25 cellular contexts compared by ENCODE assay signal in genomic region chr6:2823104-2823850, GRCh38. TPM values are rescaled to one million over a fixed set of nuclear protein-coding genes. Genes with fewer than 3 reads are reported as not detected.
DNase-seq lines count a peak whose midpoint lies in the region; ATAC-seq and TF ChIP-seq lines count a peak whose summit lies in the region.
"Had no signal": no experiment of that assay in that cellular context is flagged by ENCODE, and none has a peak within 500 bp of the region (broad histone marks: within the 10 kb centered on the region; RNA-seq: fewer than 3 reads in every experiment).

No MANE protein-coding gene starts in this region.

- peaks cover 15% of the 10 kb centered on the region for H3K36me3 Mint-ChIP-seq in activated CD4-positive, alpha-beta T cell treated with anti-CD3 and anti-CD28 coated beads, Interleukin-2, amount 10 ng/mL, durations not matched to agents 24 days and 14 days (ENCODE audit: low read depth)
- H3K36me3 Mint-ChIP-seq in type B pancreatic cell = peaks cover 3% of the 10 kb centered on the region
- H3K36me3 Mint-ChIP-seq: activated naive CD8-positive, alpha-beta T cell treated with anti-CD3 and anti-CD28 coated beads for 36 hours had no signal

- no peaks in the 10 kb centered on the region for H3K9me3 Mint-ChIP-seq in activated CD4-positive, alpha-beta T cell treated with anti-CD3 and anti-CD28 coated beads, Interleukin-2, amount 10 ng/mL, durations not matched to agents 24 days and 14 days
- H3K9me3 Mint-ChIP-seq in type B pancreatic cell = no peaks in the 10 kb centered on the region
- H3K9me3 Mint-ChIP-seq: activated naive CD8-positive, alpha-beta T cell treated with anti-CD3 and anti-CD28 coated beads for 36 hours; dendritic cell treated with granulocyte-macrophage colony-stimulating factor and Interleukin-4, amounts not matched to agents 40 ng/mL and 50 ng/mL, for 4 days; memory B cell; naive thymus-derived CD4-positive, alpha-beta T cell; stimulated activated naive CD8-positive, alpha-beta T cell treated with anti-CD3 and anti-CD28 coated beads, Interleukin-15, Interleukin-2, amounts not matched to agents 100 ng/mL and 50 ng/mL, for 24 hours had no signal

- peak overlapping the region; percentile 57 for H3K27ac ChIP-seq in epithelial cell of prostate
- H3K27ac ChIP-seq: cardiac muscle cell, heart right ventricle had no signal

- no peak overlapping the region for H3K4me3 ChIP-seq in mucosa of descending colon
- H3K4me3 ChIP-seq: cardiac muscle cell, heart right ventricle had no signal

- TF ChIP-seq CTCF in mucosa of descending colon (IDR thresholded peaks at IDR 0.05) (no peak), type B pancreatic cell (conservative IDR thresholded peaks at IDR 0.05) (no peak)

- peak; percentile 40 for DNase-seq in activated CD4-positive, alpha-beta T cell treated with anti-CD3 and anti-CD28 coated beads, Interleukin-2, amount 10 ng/mL, durations not matched to agents 24 days and 14 days
- DNase-seq in activated CD4-positive, alpha-beta T cell treated with anti-CD3 and anti-CD28 coated beads, Interleukin-2, amount 50 U/mL, for 1 hour = no peak
- DNase-seq in epithelial cell of prostate (ENCODE audit: low read depth, low spot score) (no peak), mucosa of descending colon (peak in 1 of 3 donors; percentile 65), type B pancreatic cell (ENCODE audit: extremely low spot score, unreplicated experiment) (no peak), NCI-H1105 treated with DMSO at 0.1 percent for 48 hours (lab: John Stamatoyannopoulos, UW) (no peak), AG08396 (ENCODE audit: low spot score) (no peak)
- DNase-seq: 8988T; activated CD4-positive, alpha-beta memory T cell treated with anti-CD3 and anti-CD28 coated beads, Interleukin-2, amount 10 ng/mL, durations not matched to agents 7 days and 5 days; activated CD4-positive, CD25-positive, alpha-beta regulatory T cell; activated naive CD8-positive, alpha-beta T cell treated with anti-CD3 and anti-CD28 coated beads for 36 hours; aorta; heart right ventricle; Kasumi-1; left cardiac atrium; naive thymus-derived CD4-positive, alpha-beta T cell; NCI-H1092; NCI-H187; NCI-H526 treated with DMSO at 0.1 percent for 48 hours had no signal

- peaks cover 18% of the 10 kb centered on the region for H3K4me1 ChIP-seq in mucosa of descending colon (ENCODE audit: low read depth)

- peaks cover 21% of the 10 kb centered on the region for H3K4me1 Mint-ChIP-seq in activated CD4-positive, alpha-beta T cell treated with anti-CD3 and anti-CD28 coated beads, Interleukin-2, amount 10 ng/mL, durations not matched to agents 24 days and 14 days
- peaks cover 21% of the 10 kb centered on the region for H3K4me1 Mint-ChIP-seq in type B pancreatic cell (ENCODE audit: unreplicated experiment)
- H3K4me1 Mint-ChIP-seq: memory B cell had no signal

- no peak overlapping the region for H3K27ac Mint-ChIP-seq in activated CD4-positive, alpha-beta T cell treated with anti-CD3 and anti-CD28 coated beads, Interleukin-2, amount 10 ng/mL, durations not matched to agents 24 days and 14 days
- peak overlapping the region; percentile 67 for H3K27ac Mint-ChIP-seq in type B pancreatic cell
- H3K27ac Mint-ChIP-seq: activated CD4-positive, alpha-beta memory T cell treated with anti-CD3 and anti-CD28 coated beads, Interleukin-2, amount 10 ng/mL, durations not matched to agents 7 days and 5 days; activated naive CD8-positive, alpha-beta T cell treated with anti-CD3 and anti-CD28 coated beads for 36 hours; dendritic cell treated with granulocyte-macrophage colony-stimulating factor and Interleukin-4, amounts not matched to agents 40 ng/mL and 50 ng/mL, for 4 days; memory B cell; naive thymus-derived CD4-positive, alpha-beta T cell; stimulated activated naive CD8-positive, alpha-beta T cell treated with anti-CD3 and anti-CD28 coated beads, Interleukin-15, Interleukin-2, amounts not matched to agents 100 ng/mL and 50 ng/mL, for 24 hours had no signal

- H3K9me3 ChIP-seq in mucosa of descending colon = no peaks in the 10 kb centered on the region
- H3K9me3 ChIP-seq: heart right ventricle had no signal

- H3K27me3 Mint-ChIP-seq in activated CD4-positive, alpha-beta T cell treated with anti-CD3 and anti-CD28 coated beads, Interleukin-2, amount 10 ng/mL, durations not matched to agents 24 days and 14 days = no peaks in the 10 kb centered on the region
- peaks cover 2% of the 10 kb centered on the region for H3K27me3 Mint-ChIP-seq in type B pancreatic cell
- H3K27me3 Mint-ChIP-seq: activated CD4-positive, alpha-beta memory T cell treated with anti-CD3 and anti-CD28 coated beads, Interleukin-2, amount 10 ng/mL, durations not matched to agents 7 days and 5 days; activated naive CD8-positive, alpha-beta T cell treated with anti-CD3 and anti-CD28 coated beads for 36 hours; dendritic cell treated with granulocyte-macrophage colony-stimulating factor and Interleukin-4, amounts not matched to agents 40 ng/mL and 50 ng/mL, for 4 days; memory B cell; naive thymus-derived CD4-positive, alpha-beta T cell; stimulated activated naive CD8-positive, alpha-beta T cell treated with anti-CD3 and anti-CD28 coated beads, Interleukin-15, Interleukin-2, amounts not matched to agents 100 ng/mL and 50 ng/mL, for 24 hours had no signal

- ATAC-seq in mucosa of descending colon (peak; percentile 91), GM18502 (IDR thresholded peaks at IDR 0.05; ENCODE audit: poor library complexity, unreplicated experiment) (no peak)
- ATAC-seq: heart right ventricle; HepG2; left cardiac atrium; naive thymus-derived CD4-positive, alpha-beta T cell had no signal

- no peak overlapping the region for H3K4me3 Mint-ChIP-seq in activated CD4-positive, alpha-beta T cell treated with anti-CD3 and anti-CD28 coated beads, Interleukin-2, amount 10 ng/mL, durations not matched to agents 24 days and 14 days
- H3K4me3 Mint-ChIP-seq in type B pancreatic cell = no peak overlapping the region
- H3K4me3 Mint-ChIP-seq: activated CD4-positive, alpha-beta memory T cell treated with anti-CD3 and anti-CD28 coated beads, Interleukin-2, amount 10 ng/mL, durations not matched to agents 7 days and 5 days; activated naive CD8-positive, alpha-beta T cell treated with anti-CD3 and anti-CD28 coated beads for 36 hours; dendritic cell treated with granulocyte-macrophage colony-stimulating factor and Interleukin-4, amounts not matched to agents 40 ng/mL and 50 ng/mL, for 4 days; memory B cell; naive thymus-derived CD4-positive, alpha-beta T cell; stimulated activated naive CD8-positive, alpha-beta T cell treated with anti-CD3 and anti-CD28 coated beads, Interleukin-15, Interleukin-2, amounts not matched to agents 100 ng/mL and 50 ng/mL, for 24 hours had no signal

- H3K36me3 ChIP-seq in mucosa of descending colon (ENCODE audit: low read depth) = no peaks in the 10 kb centered on the region
- H3K36me3 ChIP-seq: cardiac muscle cell, heart right ventricle had no signal

- intact Hi-C loops in activated CD4-positive, alpha-beta T cell treated with anti-CD3 and anti-CD28 coated beads, Interleukin-2, amount 10 ng/mL, durations not matched to agents 24 days and 14 days (cut with micrococcal nuclease) = no loop called here
- intact Hi-C loops in mucosa of descending colon (cut with DNase I, micrococcal nuclease) = no loop called here

RNA-seq across cellular contexts. Expression of gene SERPINB1, which starts 18.4 kb away (rescaled TPM):
- total RNA-seq in activated CD4-positive, alpha-beta T cell treated with anti-CD3 and anti-CD28 coated beads, Interleukin-2, amount 10 ng/mL, durations not matched to agents 24 days and 14 days = 76.1 and 79.9 TPM in 2 replicates
- total RNA-seq in mucosa of descending colon (100 to 1,000 TPM in 2 of 3 donors, 10 to 100 TPM in 1; 66.7 to 187 (median 132) TPM), type B pancreatic cell (ENCODE audit: low replicate concordance) (31.2 and 52.0 TPM in 2 replicates)

RNA-seq across cellular contexts. Expression of gene WRNIP1, which starts 58.1 kb away (rescaled TPM):
- total RNA-seq in activated CD4-positive, alpha-beta T cell treated with anti-CD3 and anti-CD28 coated beads, Interleukin-2, amount 10 ng/mL, durations not matched to agents 24 days and 14 days = 49.3 and 50.5 TPM in 2 replicates
- total RNA-seq in mucosa of descending colon = 10 to 100 TPM; 39.0 to 41.1 (median 39.7) TPM
- total RNA-seq in type B pancreatic cell (ENCODE audit: low replicate concordance) = 37.6 and 41.2 TPM in 2 replicates
